In genomic region chrX:117743469-117744251, GRCh38 we compare ENCODE assay signal across 10 cellular contexts.
A peak's percentile ranks its signal among the peaks of the same experiment; 100 is the strongest.
DNase-seq lines count a peak whose midpoint lies in the region; ATAC-seq, FAIRE-seq and TF ChIP-seq lines count a peak whose summit lies in the region.
"Had no signal": no experiment of that assay in that cellular context is flagged by ENCODE, and none has a peak within 500 bp of the region (broad histone marks: within the 10 kb centered on the region; RNA-seq: fewer than 3 reads in every experiment).

No MANE protein-coding gene starts in this region.

- H3K27ac ChIP-seq in RWPE2 (ENCODE audit: poor library complexity, severe bottlenecking) = no peak overlapping the region
- no peak overlapping the region for H3K27ac ChIP-seq in keratinocyte (ENCODE audit: control insufficient read depth, insufficient read depth, low read length)

- no peaks in the 10 kb centered on the region for H3K27me3 ChIP-seq in RWPE2 (ENCODE audit: insufficient read depth, poor library complexity, severe bottlenecking)
- no peaks in the 10 kb centered on the region for H3K27me3 ChIP-seq in keratinocyte (ENCODE audit: control insufficient read depth, extremely low read depth, insufficient read depth, low read length)

- H3K4me2 ChIP-seq in keratinocyte (ENCODE audit: control insufficient read depth, extremely low read depth, insufficient read depth, low read depth, low read length) = no peak overlapping the region

- ATAC-seq in RWPE2 (ENCODE audit: low read depth) = no peak
- no peak for ATAC-seq in HG03457 (IDR thresholded peaks at IDR 0.05; ENCODE audit: unreplicated experiment)
- no peak for ATAC-seq in HG03460 (IDR thresholded peaks at IDR 0.05; ENCODE audit: unreplicated experiment)

- DNase-seq in DMS53 treated with DMSO at 0.1 percent for 48 hours (lab: John Stamatoyannopoulos, UW; ENCODE audit: unreplicated experiment) (peak; percentile 24), HEK293T (ENCODE audit: extremely low spot score) (peak; percentile 28), RWPE2 (ENCODE audit: low spot score) (no peak), keratinocyte (ENCODE audit: low read depth, low spot score) (no peak), HTR-8/SVneo (ENCODE audit: insufficient read length, low spot score) (no peak), NCI-H2171 (lab: John Stamatoyannopoulos, UW) (no peak)
- DNase-seq: dermis blood vessel endothelial cell, NCI-H345 had no signal

- TF ChIP-seq CTCF in RWPE2 (IDR thresholded peaks at IDR 0.05; ENCODE audit: poor library complexity, severe bottlenecking) (peak; percentile 31), keratinocyte (optimal IDR thresholded peaks at IDR 0.05 in 1 of 3, IDR thresholded peaks at IDR 0.05 in 1 of 3, conservative IDR thresholded peaks at IDR 0.05 in 1 of 3; ENCODE audit: extremely low read depth in 1 of 3, insufficient read depth in 2 of 3, low read length in 3 of 3) (peak; percentile 37 to 59 (median 58))

- no peak overlapping the region for H3K9ac ChIP-seq in keratinocyte (ENCODE audit: control insufficient read depth, extremely low read depth, insufficient read depth, low read length)

- H3K36me3 ChIP-seq in RWPE2 (ENCODE audit: low read depth) (no peaks in the 10 kb centered on the region), keratinocyte (ENCODE audit: control insufficient read depth in 2 of 2, extremely low read depth in 1 of 2, insufficient read depth in 2 of 2, low read length in 2 of 2) (no peaks in the 10 kb centered on the region)

- H4K20me1 ChIP-seq in keratinocyte (ENCODE audit: control insufficient read depth, extremely low read depth, insufficient read depth, low read length) = no peaks in the 10 kb centered on the region

- H2AFZ ChIP-seq in keratinocyte (ENCODE audit: control insufficient read depth, low read length) = no peak overlapping the region

- dilution Hi-C loops in keratinocyte (cut with MboI; ENCODE audit: extremely low pct_ligation_motif_present, low sequenced_read_pairs) = no loop called here

- FAIRE-seq in keratinocyte (lab: Jason Lieb, UNC) (no peak), HTR-8/SVneo (lab: Jason Lieb, UNC) (no peak)

- H3K9me3 ChIP-seq in RWPE2 (ENCODE audit: severe bottlenecking) = no peaks in the 10 kb centered on the region
- H3K9me3 ChIP-seq in keratinocyte (ENCODE audit: control insufficient read depth, low read depth, low read length) = no peaks in the 10 kb centered on the region

- no peaks in the 10 kb centered on the region for H3K9me1 ChIP-seq in keratinocyte (ENCODE audit: control insufficient read depth, extremely low read depth, insufficient read depth, low read length)

- H3K79me2 ChIP-seq in keratinocyte (ENCODE audit: control insufficient read depth, insufficient read depth, low read length) = no peaks in the 10 kb centered on the region

- H3K4me1 ChIP-seq in RWPE2 (ENCODE audit: insufficient read depth, poor library complexity, severe bottlenecking) = no peaks in the 10 kb centered on the region
- no peaks in the 10 kb centered on the region for H3K4me1 ChIP-seq in keratinocyte (ENCODE audit: control insufficient read depth, extremely low read depth, insufficient read depth, low read length)

- POLR2A ChIA-PET in HEK293T (lab: Yijun Ruan, JAX) = no interaction called here

- H3K4me3 ChIP-seq in RWPE2 (ENCODE audit: severe bottlenecking) = no peak overlapping the region
- H3K4me3 ChIP-seq in keratinocyte (ENCODE audit: control insufficient read depth in 2 of 3, extremely low read depth in 1 of 3, insufficient read depth in 2 of 3, low read depth in 1 of 3, low read length in 3 of 3) = no peak overlapping the region

- CTCF ChIA-PET in HEK293T (lab: Yijun Ruan, JAX) = interaction anchor here (0.7 kb wide), 1 partner anchor 542 kb away, joined by 3 read pairs; no protein-coding TSS in a partner anchor

TF ChIP-seq in HEK293T, 16 proteins besides CTCF, POLR2A, EP300 and RAD21:
- TF ChIP-seq NFRKB (IDR thresholded peaks at IDR 0.05) (no peak), ELF4 (IDR thresholded peaks at IDR 0.05) (no peak), BHLHE40 (IDR thresholded peaks at IDR 0.05; ENCODE audit: borderline replicate concordance) (no peak), TARDBP (IDR thresholded peaks at IDR 0.05) (no peak), SUZ12 (IDR thresholded peaks at IDR 0.05) (no peak), HDGF (IDR thresholded peaks at IDR 0.05; ENCODE audit: borderline replicate concordance) (no peak), ZNF384 (IDR thresholded peaks at IDR 0.05) (no peak), PKNOX1 (IDR thresholded peaks at IDR 0.05) (no peak), FOXA1 (IDR thresholded peaks at IDR 0.05) (no peak), LEF1 (IDR thresholded peaks at IDR 0.05; ENCODE audit: borderline replicate concordance) (no peak), FOXK2 (IDR thresholded peaks at IDR 0.05) (no peak), ARNT (IDR thresholded peaks at IDR 0.05) (no peak), L3MBTL2 (conservative IDR thresholded peaks at IDR 0.05) (no peak), FOXM1 (IDR thresholded peaks at IDR 0.05; ENCODE audit: borderline replicate concordance) (no peak), CTBP1 (IDR thresholded peaks at IDR 0.05; ENCODE audit: borderline replicate concordance) (no peak), SP1 (IDR thresholded peaks at IDR 0.05) (no peak)

Comparison
In these comparisons a context has a peak if more than half of its experiments do, and no peak if none do; other contexts are left out.
1. DNase-seq: peak in DMS53 treated with DMSO at 0.1 percent for 48 hours (single experiment) and HEK293T (single experiment); none in RWPE2 (single experiment), keratinocyte (single experiment), HTR-8/SVneo (single experiment) and NCI-H2171 (single experiment).